24 cellular contexts compared by ENCODE assay signal in genomic region chr10:128080231-128080630, GRCh38.
"Had no signal": no experiment of that assay in that cellular context is flagged by ENCODE, and none has a peak within 500 bp of the region (broad histone marks: within the 10 kb centered on the region; RNA-seq: fewer than 3 reads in every experiment).

No MANE protein-coding gene starts in this region.

- FAIRE-seq: astrocyte, small intestine had no signal

- H3K27me3 ChIP-seq: breast epithelium, esophagus squamous epithelium, ovary, testis, upper lobe of left lung had no signal

- ATAC-seq: activated CD8-positive, alpha-beta T cell treated with anti-CD3 and anti-CD28 coated beads for 36 hours; left ventricle myocardium superior; mucosa of descending colon; psoas muscle; right cardiac atrium; T-cell had no signal

- H3K36me3 ChIP-seq: breast epithelium, ovary had no signal

- H3K4me1 Mint-ChIP-seq: memory B cell, naive B cell, T-cell had no signal

- H3K27ac Mint-ChIP-seq: activated CD4-positive, alpha-beta T cell treated with anti-CD3 and anti-CD28 coated beads, Interleukin-2, amount 10 ng/mL, durations not matched to agents 24 days and 14 days; activated CD8-positive, alpha-beta T cell treated with anti-CD3 and anti-CD28 coated beads for 36 hours; memory B cell had no signal

- H3K9me3 Mint-ChIP-seq: activated CD4-positive, alpha-beta T cell treated with anti-CD3 and anti-CD28 coated beads, Interleukin-2, amount 10 ng/mL, durations not matched to agents 24 days and 14 days; activated CD8-positive, alpha-beta T cell treated with anti-CD3 and anti-CD28 coated beads for 36 hours; memory B cell; naive B cell; T-cell had no signal

- H3K4me1 ChIP-seq: breast epithelium, esophagus squamous epithelium, psoas muscle, testis, upper lobe of left lung had no signal

- DNase-seq: activated CD4-positive, alpha-beta T cell treated with anti-CD3 and anti-CD28 coated beads, Interleukin-2, amount 10 ng/mL, durations not matched to agents 24 days and 14 days; activated CD4-positive, CD25-positive, alpha-beta regulatory T cell; activated CD8-positive, alpha-beta memory T cell treated with anti-CD3 and anti-CD28 coated beads, Interleukin-2, amount 50 U/mL, for 4 hours; activated CD8-positive, alpha-beta T cell treated with anti-CD3 and anti-CD28 coated beads for 36 hours; activated gamma-delta T cell treated with Interleukin-2 at 50 U/mL for 16 hours; cerebellar nuclear complex; effector CD8-positive, alpha-beta T cell; esophagus squamous epithelium; left ventricle myocardium superior; mucosa of descending colon; naive B cell; ovary; psoas muscle; right cardiac atrium; small intestine; stimulated activated CD4-positive, alpha-beta T cell treated with anti-CD3 and anti-CD28 coated beads, Interleukin-15, amount 100 ng/mL, for 24 hours; stimulated activated CD4-positive, alpha-beta T cell treated with anti-CD3 and anti-CD28 coated beads, Interleukin-2, amount 100 ng/mL, for 48 hours; T-cell; T-helper 9 cell; testis had no signal

- H3K27ac ChIP-seq: breast epithelium, esophagus squamous epithelium, ovary, psoas muscle, testis, upper lobe of left lung had no signal

- H3K4me3 Mint-ChIP-seq: activated CD4-positive, alpha-beta T cell treated with anti-CD3 and anti-CD28 coated beads, Interleukin-2, amount 10 ng/mL, durations not matched to agents 24 days and 14 days; activated CD8-positive, alpha-beta T cell treated with anti-CD3 and anti-CD28 coated beads for 36 hours; memory B cell; naive B cell; T-cell had no signal

- H3K9me3 ChIP-seq: breast epithelium, esophagus squamous epithelium, mucosa of descending colon, ovary, psoas muscle, testis, upper lobe of left lung had no signal

- H3K4me3 ChIP-seq: breast epithelium, esophagus squamous epithelium, mucosa of descending colon, ovary, psoas muscle, testis, upper lobe of left lung had no signal

- H3K27me3 Mint-ChIP-seq: activated CD4-positive, alpha-beta T cell treated with anti-CD3 and anti-CD28 coated beads, Interleukin-2, amount 10 ng/mL, durations not matched to agents 24 days and 14 days; activated CD8-positive, alpha-beta T cell treated with anti-CD3 and anti-CD28 coated beads for 36 hours; memory B cell; naive B cell; T-cell had no signal
